In the genomic region with DNA sequence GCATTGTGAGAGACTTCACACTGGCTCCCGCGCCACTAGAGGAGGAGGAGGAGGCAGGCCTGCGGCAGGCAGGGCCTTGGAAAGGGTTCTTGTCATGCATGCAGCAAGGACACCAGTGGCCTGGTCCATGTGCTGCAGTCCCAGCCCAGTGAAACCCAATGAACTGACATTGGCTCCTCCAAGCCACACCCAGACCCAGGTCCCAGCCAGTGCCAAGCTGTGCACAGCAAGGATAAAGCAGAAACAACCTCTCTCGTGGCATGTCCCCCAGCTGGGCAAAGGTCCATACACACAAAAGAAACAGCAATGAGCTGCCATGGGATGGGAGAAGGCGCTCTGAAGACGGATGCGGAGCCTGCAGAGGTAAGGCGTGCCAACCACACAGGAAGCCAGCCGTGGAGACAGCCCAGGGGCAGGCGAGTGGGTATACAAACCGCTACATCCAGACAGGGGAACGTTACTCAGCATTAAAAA, we compare ENCODE assay signal across 8 cellular contexts.
DNase-seq lines count a peak whose midpoint lies in the region; ATAC-seq lines count a peak whose summit lies in the region.

No MANE protein-coding gene starts in this region.

- H3K27me3 Mint-ChIP-seq in activated naive CD8-positive, alpha-beta T cell = no peaks in the 10 kb centered on the region

- peak overlapping the region; percentile 76 for H3K4me3 Mint-ChIP-seq in activated naive CD8-positive, alpha-beta T cell

- peak; percentile 33 for ATAC-seq in GM18868 (IDR thresholded peaks at IDR 0.05; ENCODE audit: unreplicated experiment)

- peak overlapping the region; percentile 97 for H3K27ac Mint-ChIP-seq in activated naive CD8-positive, alpha-beta T cell

- DNase-seq in UCSD-AML1 (lab: John Stamatoyannopoulos, UW; ENCODE audit: unreplicated experiment) (peak; percentile 83), NCI-H82 treated with DMSO at 0.1 percent for 48 hours (lab: John Stamatoyannopoulos, UW; ENCODE audit: unreplicated experiment) (no peak), NCI-H774 (lab: John Stamatoyannopoulos, UW) (no peak), T1000 (lab: John Stamatoyannopoulos, UW) (no peak), islet precursor cell (no peak)
- peak; percentile 59 to 70 for DNase-seq in stimulated activated CD4-positive, alpha-beta T cell treated with anti-CD3 and anti-CD28 coated beads, Interleukin-2, amount 100 ng/mL, for 24 hours

- H3K9me3 Mint-ChIP-seq in activated naive CD8-positive, alpha-beta T cell (ENCODE audit: low read depth) = peaks cover 4% of the 10 kb centered on the region

- peaks cover 91% of the 10 kb centered on the region for H3K4me1 Mint-ChIP-seq in activated naive CD8-positive, alpha-beta T cell (ENCODE audit: low read depth)

- peaks cover 28% of the 10 kb centered on the region for H3K36me3 Mint-ChIP-seq in activated naive CD8-positive, alpha-beta T cell

Comparison
In these comparisons a context has a peak if more than half of its experiments do, and no peak if none do; other contexts are left out.
1. DNase-seq: peak in UCSD-AML1 (single experiment) and stimulated activated CD4-positive, alpha-beta T cell treated with anti-CD3 and anti-CD28 coated beads, Interleukin-2, amount 100 ng/mL, for 24 hours (2 of 2); none in NCI-H82 treated with DMSO at 0.1 percent for 48 hours (single experiment), NCI-H774 (single experiment), T1000 (single experiment) and islet precursor cell (single experiment).